In the genomic region with DNA sequence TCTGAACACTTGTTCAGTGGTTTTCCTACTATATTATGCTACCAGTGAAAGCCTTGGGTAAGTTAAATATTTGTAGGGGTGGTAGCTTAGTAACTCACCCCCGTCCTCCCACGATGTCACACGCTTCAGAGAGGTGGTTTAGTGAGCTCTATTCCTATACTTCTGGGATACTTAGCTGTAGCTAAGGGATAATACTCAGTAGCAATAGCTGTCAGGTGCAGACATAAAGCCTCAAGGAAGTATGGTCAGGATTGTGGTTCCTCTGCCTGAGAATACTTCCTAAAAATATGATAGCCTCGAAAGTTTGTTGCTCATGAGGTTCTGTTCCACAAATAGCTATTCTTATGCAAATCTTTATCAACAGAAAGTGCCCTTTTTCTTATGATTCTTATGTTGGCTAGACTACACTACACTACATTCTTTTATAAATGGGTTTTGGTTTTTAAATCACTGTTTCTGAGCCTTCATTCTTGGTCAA, we compare ENCODE assay signal across 1 cellular context.
TF ChIP-seq lines count a peak whose summit lies in the region.

No MANE protein-coding gene starts in this region.

TF ChIP-seq in SK-N-SH, 30 proteins besides CTCF, POLR2A, EP300 and RAD21 (continued from another document):
- TF ChIP-seq, protein P1, sequence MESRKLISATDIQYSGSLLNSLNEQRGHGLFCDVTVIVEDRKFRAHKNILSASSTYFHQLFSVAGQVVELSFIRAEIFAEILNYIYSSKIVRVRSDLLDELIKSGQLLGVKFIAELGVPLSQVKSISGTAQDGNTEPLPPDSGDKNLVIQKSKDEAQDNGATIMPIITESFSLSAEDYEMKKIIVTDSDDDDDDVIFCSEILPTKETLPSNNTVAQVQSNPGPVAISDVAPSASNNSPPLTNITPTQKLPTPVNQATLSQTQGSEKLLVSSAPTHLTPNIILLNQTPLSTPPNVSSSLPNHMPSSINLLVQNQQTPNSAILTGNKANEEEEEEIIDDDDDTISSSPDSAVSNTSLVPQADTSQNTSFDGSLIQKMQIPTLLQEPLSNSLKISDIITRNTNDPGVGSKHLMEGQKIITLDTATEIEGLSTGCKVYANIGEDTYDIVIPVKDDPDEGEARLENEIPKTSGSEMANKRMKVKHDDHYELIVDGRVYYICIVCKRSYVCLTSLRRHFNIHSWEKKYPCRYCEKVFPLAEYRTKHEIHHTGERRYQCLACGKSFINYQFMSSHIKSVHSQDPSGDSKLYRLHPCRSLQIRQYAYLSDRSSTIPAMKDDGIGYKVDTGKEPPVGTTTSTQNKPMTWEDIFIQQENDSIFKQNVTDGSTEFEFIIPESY (IDR thresholded peaks at IDR 0.05; ENCODE audit: borderline replicate concordance, low read depth): no peak
- no peak for TF ChIP-seq NRF1 (IDR thresholded peaks at IDR 0.05; ENCODE audit: low read depth, low read length)
- no peak for TF ChIP-seq RFX5 (IDR thresholded peaks at IDR 0.05; ENCODE audit: low read length)
- no peak for TF ChIP-seq FOSL2 (IDR thresholded peaks at IDR 0.05; ENCODE audit: borderline replicate concordance, low read depth)
